In genomic region chr7:55534262-55534915, GRCh38 we compare ENCODE assay signal across 8 cellular contexts. TPM values are rescaled to one million over a fixed set of nuclear protein-coding genes. Genes with fewer than 3 reads are reported as not detected.
DNase-seq lines count a peak whose midpoint lies in the region; ATAC-seq and TF ChIP-seq lines count a peak whose summit lies in the region.

No MANE protein-coding gene starts in this region.

- peak; percentile 3 for DNase-seq in OCI-M1 (lab: John Stamatoyannopoulos, UW)
- DNase-seq in activated T-cell treated with anti-CD3 and anti-CD28 coated beads, Interleukin-2, amount 50 U/mL, for 72 hours = peak; percentile 88 to 89
- no peak for DNase-seq in left ventricle myocardium inferior
- DNase-seq in stimulated activated CD4-positive, alpha-beta T cell treated with anti-CD3 and anti-CD28 coated beads, Interleukin-4, amount 100 ng/mL, for 48 hours (ENCODE audit: low read depth in 2 of 2) = peak; percentile 52 to 68
- no peak for DNase-seq in NCI-H1436 (lab: John Stamatoyannopoulos, UW)
- no peak for DNase-seq in NCI-H2171 treated with DMSO at 0.1 percent for 48 hours (lab: John Stamatoyannopoulos, UW)

- no peak for TF ChIP-seq CTCF in left ventricle myocardium inferior (IDR thresholded peaks at IDR 0.05; ENCODE audit: borderline replicate concordance)

- no peaks in the 10 kb centered on the region for H3K27me3 Mint-ChIP-seq in activated T-cell treated with anti-CD3 and anti-CD28 coated beads, Interleukin-2, amount 50 U/mL, for 72 hours (ENCODE audit: low read depth)

- no peaks in the 10 kb centered on the region for H3K36me3 ChIP-seq in left ventricle myocardium inferior

- H3K4me1 Mint-ChIP-seq in activated T-cell treated with anti-CD3 and anti-CD28 coated beads, Interleukin-2, amount 50 U/mL, for 72 hours (ENCODE audit: low read depth) = peaks cover 98% of the 10 kb centered on the region

- H3K4me3 ChIP-seq in left ventricle myocardium inferior = no peak overlapping the region

- peaks cover 64% of the 10 kb centered on the region for H3K4me1 ChIP-seq in left ventricle myocardium inferior

- no peaks in the 10 kb centered on the region for H3K9me3 Mint-ChIP-seq in activated T-cell treated with anti-CD3 and anti-CD28 coated beads, Interleukin-2, amount 50 U/mL, for 72 hours

- H3K9me3 ChIP-seq in left ventricle myocardium inferior (replicated peaks) = no peaks in the 10 kb centered on the region

- ATAC-seq in GM18861 (IDR thresholded peaks at IDR 0.05; ENCODE audit: unreplicated experiment) (peak; percentile 65), HG02885 (IDR thresholded peaks at IDR 0.05; ENCODE audit: poor library complexity, unreplicated experiment) (peak; percentile 64)
- peak; percentile 72 to 73 for ATAC-seq in activated T-cell treated with anti-CD3 and anti-CD28 coated beads, Interleukin-2, amount 50 U/mL, for 72 hours (replicated peaks in 1 of 2)

- peaks cover 0 to 8% of the 10 kb centered on the region in 2 donors for H3K36me3 Mint-ChIP-seq in activated T-cell treated with anti-CD3 and anti-CD28 coated beads, Interleukin-2, amount 50 U/mL, for 72 hours (ENCODE audit: insufficient read depth in 2 of 2)

- peak overlapping the region; percentile 91 for H3K27ac Mint-ChIP-seq in activated T-cell treated with anti-CD3 and anti-CD28 coated beads, Interleukin-2, amount 50 U/mL, for 72 hours

- H3K4me3 Mint-ChIP-seq in activated T-cell treated with anti-CD3 and anti-CD28 coated beads, Interleukin-2, amount 50 U/mL, for 72 hours = peak overlapping the region; percentile 68 to 85

- peak overlapping the region; percentile 40 for H3K27ac ChIP-seq in left ventricle myocardium inferior (replicated peaks)

- H3K27me3 ChIP-seq in left ventricle myocardium inferior (ENCODE audit: low read depth) = no peaks in the 10 kb centered on the region

- intact Hi-C loops in left ventricle myocardium inferior (cut with micrococcal nuclease) = no loop called here

RNA-seq across cellular contexts. Expression of gene VOPP1, which starts 37.9 kb away (rescaled TPM):
- 10 to 100 TPM; 90.8 to 91.1 TPM for total RNA-seq in activated T-cell treated with anti-CD3 and anti-CD28 coated beads, Interleukin-2, amount 50 U/mL, for 72 hours
- 23.7 TPM for total RNA-seq in left ventricle myocardium inferior

Comparison
In these comparisons a context has a peak if more than half of its experiments do, and no peak if none do; other contexts are left out.
1. DNase-seq: peak in OCI-M1 (single experiment), activated T-cell treated with anti-CD3 and anti-CD28 coated beads, Interleukin-2, amount 50 U/mL, for 72 hours (2 of 2) and stimulated activated CD4-positive, alpha-beta T cell treated with anti-CD3 and anti-CD28 coated beads, Interleukin-4, amount 100 ng/mL, for 48 hours (2 of 2); none in left ventricle myocardium inferior (single experiment), NCI-H1436 (single experiment) and NCI-H2171 treated with DMSO at 0.1 percent for 48 hours (single experiment).
2. Peak in every context shown above with its lines, with median percentiles within 50 percentile points of each other: ATAC-seq.